In genomic region chr4:155509619-155510018, GRCh38 we compare ENCODE assay signal across 28 cellular contexts.
DNase-seq lines count a peak whose midpoint lies in the region; ATAC-seq, FAIRE-seq and TF ChIP-seq lines count a peak whose summit lies in the region.
"Had no signal": no experiment of that assay in that cellular context is flagged by ENCODE, and none has a peak within 500 bp of the region (broad histone marks: within the 10 kb centered on the region; RNA-seq: fewer than 3 reads in every experiment).

No MANE protein-coding gene starts in this region.

- no peak overlapping the region for H3K9ac ChIP-seq in kidney (ENCODE audit: low read length in 2 of 2)

- DNase-seq in heart right ventricle (no peak), cardiac septum (ENCODE audit: low spot score) (no peak), cerebellar cortex (ENCODE audit: low spot score) (peak; percentile 7), kidney (no peak), WTC11 (ENCODE audit: low spot score) (no peak), NCI-H524 (lab: John Stamatoyannopoulos, UW) (no peak)
- DNase-seq: activated CD4-positive, alpha-beta T cell treated with anti-CD3 and anti-CD28 coated beads, Interleukin-2, amount 50 U/mL, for 1 hour; activated CD8-positive, alpha-beta memory T cell treated with anti-CD3 and anti-CD28 coated beads, Interleukin-2, amount 50 U/mL, for 4 hours; activated effector memory CD4-positive, alpha-beta T cell treated with Interleukin-2 at 50 U/mL for 16 hours; adrenal gland; CD4-positive, CD25-positive, alpha-beta regulatory T cell; DMS153; endodermal cell; HFFc6; hypothalamus; KBM-7; kidney glomerular epithelial cell; midbrain; NCI-H1092; NCI-H2081 treated with DMSO at 0.1 percent for 48 hours; NCI-H510A; psoas muscle; substantia nigra; T-cell had no signal

- H3K36me3 ChIP-seq in heart right ventricle (no peaks in the 10 kb centered on the region), kidney (ENCODE audit: control insufficient read depth in 1 of 2, insufficient read depth in 2 of 2, low read length in 2 of 2) (no peaks in the 10 kb centered on the region)
- H3K36me3 ChIP-seq: adrenal gland had no signal

- H3K9me3 ChIP-seq in heart right ventricle, result no peaks in the 10 kb centered on the region
- no peaks in the 10 kb centered on the region for H3K9me3 ChIP-seq in kidney (ENCODE audit: control insufficient read depth in 1 of 2, low read length in 2 of 2)
- H3K9me3 ChIP-seq: adrenal gland, psoas muscle had no signal

- peak; percentile 25 for FAIRE-seq in kidney (lab: Jason Lieb, UNC)
- FAIRE-seq: urothelium cell line had no signal

- CTCF ChIA-PET in WTC11 (lab: Charles Lee), result interaction anchor here (0.9 kb wide), 1 partner anchor 20 kb away, joined by 3 read pairs; no protein-coding TSS in a partner anchor

- intact Hi-C loops in heart right ventricle (cut with DNase I) (loop anchor here in 6 of 10 donors (5.0 to 10.0 kb wide), 8 partner anchors 62 to 278 kb away; partner anchors contain the start of genes GUCY1A1 (in 2 of the 6) and GUCY1B1 (in 1 of the 6)), cardiac septum (cut with DNase I) (loop anchor here (5.0 kb wide), 2 partner anchors 67 to 163 kb away; no protein-coding TSS in a partner anchor), kidney (cut with DNase I) (no loop called here)

- H3K4me1 ChIP-seq in heart right ventricle (peaks cover 0 to 85% (median 40%) of the 10 kb centered on the region in 9 donors), kidney (ENCODE audit: control insufficient read depth in 1 of 2, insufficient read depth in 1 of 2, low read depth in 1 of 2, low read length in 2 of 2) (peaks cover 0 to 2% of the 10 kb centered on the region in 2 donors)
- H3K4me1 ChIP-seq: adrenal gland had no signal

- H3K4me3 ChIP-seq in heart right ventricle, result no peak overlapping the region
- H3K4me3 ChIP-seq in kidney (ENCODE audit: low read length in 2 of 2), result no peak overlapping the region
- H3K4me3 ChIP-seq: adrenal gland, psoas muscle had no signal

- H3K27me3 Mint-ChIP-seq in WTC11 (ENCODE audit: low read depth), result no peaks in the 10 kb centered on the region
- H3K27me3 Mint-ChIP-seq: CD4-positive, CD25-positive, alpha-beta regulatory T cell had no signal

- peak in 5 of 8 donors; percentile 43 to 63 (median 57) for ATAC-seq in heart right ventricle
- no peak for ATAC-seq in HG03159 (IDR thresholded peaks at IDR 0.05; ENCODE audit: unreplicated experiment)
- ATAC-seq in WTC11, result no peak
- no peak for ATAC-seq in HG03442 (IDR thresholded peaks at IDR 0.05; ENCODE audit: unreplicated experiment)
- ATAC-seq: psoas muscle, T-cell had no signal

- no peaks in the 10 kb centered on the region for H3K9me3 Mint-ChIP-seq in WTC11
- H3K9me3 Mint-ChIP-seq: endodermal cell, neural crest cell, T-cell had no signal

- no peak overlapping the region for H3K27ac Mint-ChIP-seq in WTC11
- H3K27ac Mint-ChIP-seq: CD4-positive, CD25-positive, alpha-beta regulatory T cell; endodermal cell; HFFc6; T-cell had no signal

- H3K4me3 Mint-ChIP-seq in WTC11, result no peak overlapping the region
- H3K4me3 Mint-ChIP-seq: CD4-positive, CD25-positive, alpha-beta regulatory T cell; endodermal cell; HFFc6; neural crest cell; T-cell had no signal

- peak overlapping the region in 8 of 10 donors; percentile 18 to 85 (median 60) for H3K27ac ChIP-seq in heart right ventricle
- H3K27ac ChIP-seq in kidney (ENCODE audit: low read depth in 2 of 2, low read length in 2 of 2), result no peak overlapping the region
- H3K27ac ChIP-seq: adrenal gland had no signal

- POLR2A ChIA-PET in WTC11 (lab: Charles Lee), result no interaction called here

- H3K4me1 Mint-ChIP-seq in WTC11, result peaks cover 20% of the 10 kb centered on the region
- H3K4me1 Mint-ChIP-seq: CD4-positive, CD25-positive, alpha-beta regulatory T cell; neural crest cell; T-cell had no signal

- no peak for TF ChIP-seq CTCF in heart right ventricle (IDR thresholded peaks at IDR 0.05)
- TF ChIP-seq CTCF in kidney (IDR thresholded peaks at IDR 0.05; ENCODE audit: borderline replicate concordance, extremely low read depth, insufficient read depth), result no peak
- no peak for TF ChIP-seq CTCF in WTC11 (IDR thresholded peaks at IDR 0.05)

- H3K27me3 ChIP-seq in heart right ventricle, result no peaks in the 10 kb centered on the region
- H3K27me3 ChIP-seq: adrenal gland had no signal

- no peaks in the 10 kb centered on the region for H3K36me3 Mint-ChIP-seq in WTC11
- H3K36me3 Mint-ChIP-seq: CD4-positive, CD25-positive, alpha-beta regulatory T cell; T-cell had no signal

TF ChIP-seq in WTC11, 78 proteins besides CTCF, POLR2A, EP300 and RAD21 (continues in another document):
- TF ChIP-seq MYBL2 (CRISPR knock-in tag; IDR thresholded peaks at IDR 0.05) (no peak), GRHL2 (CRISPR knock-in tag; IDR thresholded peaks at IDR 0.05; ENCODE audit: insufficient replicate concordance, severe bottlenecking) (no peak), NR2C2 (CRISPR knock-in tag; IDR thresholded peaks at IDR 0.05) (no peak), ESRRA (CRISPR knock-in tag; IDR thresholded peaks at IDR 0.05; ENCODE audit: borderline replicate concordance) (no peak), FOXP4 (CRISPR knock-in tag; IDR thresholded peaks at IDR 0.05) (no peak), TEAD4 (CRISPR knock-in tag; IDR thresholded peaks at IDR 0.05) (no peak), ATF2 (CRISPR knock-in tag; IDR thresholded peaks at IDR 0.05; ENCODE audit: borderline replicate concordance, low read depth) (no peak), STAT6 (CRISPR knock-in tag; conservative IDR thresholded peaks at IDR 0.05; ENCODE audit: low read depth) (no peak), CBFB (CRISPR knock-in tag; IDR thresholded peaks at IDR 0.05; ENCODE audit: low read depth) (no peak)
- TF ChIP-seq, protein P1, sequence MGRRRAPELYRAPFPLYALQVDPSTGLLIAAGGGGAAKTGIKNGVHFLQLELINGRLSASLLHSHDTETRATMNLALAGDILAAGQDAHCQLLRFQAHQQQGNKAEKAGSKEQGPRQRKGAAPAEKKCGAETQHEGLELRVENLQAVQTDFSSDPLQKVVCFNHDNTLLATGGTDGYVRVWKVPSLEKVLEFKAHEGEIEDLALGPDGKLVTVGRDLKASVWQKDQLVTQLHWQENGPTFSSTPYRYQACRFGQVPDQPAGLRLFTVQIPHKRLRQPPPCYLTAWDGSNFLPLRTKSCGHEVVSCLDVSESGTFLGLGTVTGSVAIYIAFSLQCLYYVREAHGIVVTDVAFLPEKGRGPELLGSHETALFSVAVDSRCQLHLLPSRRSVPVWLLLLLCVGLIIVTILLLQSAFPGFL (CRISPR knock-in tag; IDR thresholded peaks at IDR 0.05; ENCODE audit: borderline replicate concordance), result no peak

Comparison
In these comparisons a context has a peak if more than half of its experiments do, and no peak if none do; other contexts are left out.
1. ATAC-seq: peak in heart right ventricle (5 of 8); none in HG03159 (single experiment), WTC11 (single experiment) and HG03442 (single experiment).
2. H3K27ac ChIP-seq: peak in heart right ventricle (8 of 10); none in kidney (0 of 2).